In the genomic region with DNA sequence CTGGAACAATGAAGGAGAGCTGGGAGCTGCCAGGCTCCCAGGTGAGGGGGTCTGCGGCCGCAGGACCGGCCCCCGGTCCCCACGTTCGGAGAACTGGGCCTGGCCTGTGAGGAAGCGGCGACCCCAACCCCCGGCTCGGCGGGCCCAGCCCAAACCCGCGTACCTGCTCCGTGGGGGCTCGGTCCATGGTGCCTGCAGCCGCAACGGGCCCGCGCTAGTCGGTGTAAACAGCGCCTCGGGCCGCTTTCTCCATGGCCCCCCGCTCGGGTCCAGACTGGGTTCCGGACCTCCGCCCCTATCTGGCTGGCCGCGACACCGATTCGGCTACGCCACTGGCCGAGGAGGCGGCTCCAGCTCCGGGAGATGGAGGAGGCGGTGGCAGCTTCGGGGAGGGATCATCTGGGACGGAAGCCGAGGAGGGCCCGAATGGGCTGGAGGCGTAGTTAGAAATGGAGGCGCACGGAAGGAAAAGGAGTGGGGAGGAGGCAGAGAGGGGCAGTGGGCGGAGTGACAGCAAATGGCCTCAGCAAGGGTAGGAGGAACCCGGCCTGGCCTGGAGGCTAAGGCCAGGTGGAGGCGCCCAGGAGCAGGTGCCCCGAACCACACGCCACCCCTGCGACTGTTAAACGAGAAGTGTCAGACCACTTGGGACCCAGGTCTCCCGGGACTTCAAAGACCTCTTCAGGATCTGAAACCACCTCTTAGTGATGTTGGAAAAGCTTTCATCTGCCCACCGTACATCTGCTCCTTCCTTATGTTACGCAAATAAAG, we compare ENCODE assay signal across 1 cellular context.
TF ChIP-seq lines count a peak whose summit lies in the region.

TSS of gene SECISBP2L (minus strand) at position 334 of the 771 bp plus-strand sequence. CDS start at position 187, 147 bp downstream.

TF ChIP-seq in HepG2, 621 proteins besides CTCF, POLR2A, EP300 and RAD21 (continued from another document and continues in another):
- no peak; the same call in 1 of the 2 replicates for TF ChIP-seq ZBTB26 (CRISPR knock-in tag; IDR thresholded peaks at IDR 0.05; ENCODE audit: borderline replicate concordance)
- TF ChIP-seq, protein P1, sequence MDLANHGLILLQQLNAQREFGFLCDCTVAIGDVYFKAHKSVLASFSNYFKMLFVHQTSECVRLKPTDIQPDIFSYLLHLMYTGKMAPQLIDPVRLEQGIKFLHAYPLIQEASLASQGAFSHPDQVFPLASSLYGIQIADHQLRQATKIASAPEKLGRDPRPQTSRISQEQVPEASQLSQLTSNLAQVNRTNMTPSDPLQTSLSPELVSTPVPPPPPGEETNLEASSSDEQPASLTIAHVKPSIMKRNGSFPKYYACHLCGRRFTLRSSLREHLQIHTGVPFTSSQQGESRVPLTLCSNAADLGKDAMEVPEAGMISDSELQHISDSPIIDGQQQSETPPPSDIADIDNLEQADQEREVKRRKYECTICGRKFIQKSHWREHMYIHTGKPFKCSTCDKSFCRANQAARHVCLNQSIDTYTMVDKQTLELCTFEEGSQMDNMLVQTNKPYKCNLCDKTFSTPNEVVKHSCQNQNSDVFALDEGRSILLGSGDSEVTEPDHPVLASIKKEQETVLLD (CRISPR knock-in tag; IDR thresholded peaks at IDR 0.05; ENCODE audit: low read depth) = peak; percentile 76
- peak; percentile 96 for TF ChIP-seq KDM3A (CRISPR knock-in tag; IDR thresholded peaks at IDR 0.05; ENCODE audit: low read depth)
- TF ChIP-seq JUND (CRISPR knock-in tag; IDR thresholded peaks at IDR 0.05) = no peak
- peak; percentile 76 for TF ChIP-seq ZNF263 (CRISPR knock-in tag; IDR thresholded peaks at IDR 0.05)
- 0 out of 2 replicates have a peak, but pooled peaks have one; percentile 75 for TF ChIP-seq RFXANK (CRISPR knock-in tag; IDR thresholded peaks at IDR 0.05)
- TF ChIP-seq, protein P2, sequence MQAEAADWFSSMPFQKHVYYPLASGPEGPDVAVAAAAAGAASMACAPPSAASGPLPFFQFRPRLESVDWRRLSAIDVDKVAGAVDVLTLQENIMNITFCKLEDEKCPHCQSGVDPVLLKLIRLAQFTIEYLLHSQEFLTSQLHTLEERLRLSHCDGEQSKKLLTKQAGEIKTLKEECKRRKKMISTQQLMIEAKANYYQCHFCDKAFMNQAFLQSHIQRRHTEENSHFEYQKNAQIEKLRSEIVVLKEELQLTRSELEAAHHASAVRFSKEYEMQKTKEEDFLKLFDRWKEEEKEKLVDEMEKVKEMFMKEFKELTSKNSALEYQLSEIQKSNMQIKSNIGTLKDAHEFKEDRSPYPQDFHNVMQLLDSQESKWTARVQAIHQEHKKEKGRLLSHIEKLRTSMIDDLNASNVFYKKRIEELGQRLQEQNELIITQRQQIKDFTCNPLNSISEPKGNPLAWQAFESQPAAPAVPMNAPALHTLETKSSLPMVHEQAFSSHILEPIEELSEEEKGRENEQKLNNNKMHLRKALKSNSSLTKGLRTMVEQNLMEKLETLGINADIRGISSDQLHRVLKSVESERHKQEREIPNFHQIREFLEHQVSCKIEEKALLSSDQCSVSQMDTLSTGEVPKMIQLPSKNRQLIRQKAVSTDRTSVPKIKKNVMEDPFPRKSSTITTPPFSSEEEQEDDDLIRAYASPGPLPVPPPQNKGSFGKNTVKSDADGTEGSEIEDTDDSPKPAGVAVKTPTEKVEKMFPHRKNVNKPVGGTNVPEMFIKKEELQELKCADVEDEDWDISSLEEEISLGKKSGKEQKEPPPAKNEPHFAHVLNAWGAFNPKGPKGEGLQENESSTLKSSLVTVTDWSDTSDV (CRISPR knock-in tag; IDR thresholded peaks at IDR 0.05) = no peak
- peak; percentile 78; the same call in 1 of the 2 replicates for TF ChIP-seq SSRP1 (CRISPR knock-in tag; IDR thresholded peaks at IDR 0.05)
- TF ChIP-seq ZNF343 (CRISPR knock-in tag; IDR thresholded peaks at IDR 0.05) = peak; percentile 90; the same call in 1 of the 2 replicates
- peak; percentile 92 for TF ChIP-seq FOXK1 (CRISPR knock-in tag; IDR thresholded peaks at IDR 0.05; ENCODE audit: borderline replicate concordance, low read depth)
- TF ChIP-seq ZNF780A (CRISPR knock-in tag; IDR thresholded peaks at IDR 0.05) = no peak
- TF ChIP-seq IKZF1 (IDR thresholded peaks at IDR 0.05) = no peak
- TF ChIP-seq ZNF260 (CRISPR knock-in tag; IDR thresholded peaks at IDR 0.05; ENCODE audit: borderline replicate concordance, low read depth) = no peak
- peak; percentile 96 for TF ChIP-seq KDM2A (CRISPR knock-in tag; IDR thresholded peaks at IDR 0.05; ENCODE audit: borderline replicate concordance, low read depth)
- TF ChIP-seq ZFY (CRISPR knock-in tag; IDR thresholded peaks at IDR 0.05) = peak; percentile 95
- TF ChIP-seq ZNF841 (CRISPR knock-in tag; IDR thresholded peaks at IDR 0.05; ENCODE audit: borderline replicate concordance) = no peak
- no peak for TF ChIP-seq RFX1 (IDR thresholded peaks at IDR 0.05)
- peak; percentile 15; the same call in 1 of the 2 replicates for TF ChIP-seq HMG20A (CRISPR knock-in tag; IDR thresholded peaks at IDR 0.05; ENCODE audit: borderline replicate concordance)
- no peak for TF ChIP-seq XBP1 (CRISPR knock-in tag; IDR thresholded peaks at IDR 0.05)
- TF ChIP-seq, protein P3, sequence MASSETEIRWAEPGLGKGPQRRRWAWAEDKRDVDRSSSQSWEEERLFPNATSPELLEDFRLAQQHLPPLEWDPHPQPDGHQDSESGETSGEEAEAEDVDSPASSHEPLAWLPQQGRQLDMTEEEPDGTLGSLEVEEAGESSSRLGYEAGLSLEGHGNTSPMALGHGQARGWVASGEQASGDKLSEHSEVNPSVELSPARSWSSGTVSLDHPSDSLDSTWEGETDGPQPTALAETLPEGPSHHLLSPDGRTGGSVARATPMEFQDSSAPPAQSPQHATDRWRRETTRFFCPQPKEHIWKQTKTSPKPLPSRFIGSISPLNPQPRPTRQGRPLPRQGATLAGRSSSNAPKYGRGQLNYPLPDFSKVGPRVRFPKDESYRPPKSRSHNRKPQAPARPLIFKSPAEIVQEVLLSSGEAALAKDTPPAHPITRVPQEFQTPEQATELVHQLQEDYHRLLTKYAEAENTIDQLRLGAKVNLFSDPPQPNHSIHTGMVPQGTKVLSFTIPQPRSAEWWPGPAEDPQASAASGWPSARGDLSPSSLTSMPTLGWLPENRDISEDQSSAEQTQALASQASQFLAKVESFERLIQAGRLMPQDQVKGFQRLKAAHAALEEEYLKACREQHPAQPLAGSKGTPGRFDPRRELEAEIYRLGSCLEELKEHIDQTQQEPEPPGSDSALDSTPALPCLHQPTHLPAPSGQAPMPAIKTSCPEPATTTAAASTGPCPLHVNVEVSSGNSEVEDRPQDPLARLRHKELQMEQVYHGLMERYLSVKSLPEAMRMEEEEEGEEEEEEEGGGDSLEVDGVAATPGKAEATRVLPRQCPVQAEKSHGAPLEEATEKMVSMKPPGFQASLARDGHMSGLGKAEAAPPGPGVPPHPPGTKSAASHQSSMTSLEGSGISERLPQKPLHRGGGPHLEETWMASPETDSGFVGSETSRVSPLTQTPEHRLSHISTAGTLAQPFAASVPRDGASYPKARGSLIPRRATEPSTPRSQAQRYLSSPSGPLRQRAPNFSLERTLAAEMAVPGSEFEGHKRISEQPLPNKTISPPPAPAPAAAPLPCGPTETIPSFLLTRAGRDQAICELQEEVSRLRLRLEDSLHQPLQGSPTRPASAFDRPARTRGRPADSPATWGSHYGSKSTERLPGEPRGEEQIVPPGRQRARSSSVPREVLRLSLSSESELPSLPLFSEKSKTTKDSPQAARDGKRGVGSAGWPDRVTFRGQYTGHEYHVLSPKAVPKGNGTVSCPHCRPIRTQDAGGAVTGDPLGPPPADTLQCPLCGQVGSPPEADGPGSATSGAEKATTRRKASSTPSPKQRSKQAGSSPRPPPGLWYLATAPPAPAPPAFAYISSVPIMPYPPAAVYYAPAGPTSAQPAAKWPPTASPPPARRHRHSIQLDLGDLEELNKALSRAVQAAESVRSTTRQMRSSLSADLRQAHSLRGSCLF (CRISPR knock-in tag; IDR thresholded peaks at IDR 0.05; ENCODE audit: borderline replicate concordance) = no peak; the same call in 1 of the 2 replicates
- 0 out of 2 replicates have a peak, but pooled peaks have one; percentile 77 for TF ChIP-seq BRF2 (CRISPR knock-in tag; IDR thresholded peaks at IDR 0.05)
- no peak; the same call in 1 of the 2 replicates for TF ChIP-seq ZNF232 (CRISPR knock-in tag; IDR thresholded peaks at IDR 0.05; ENCODE audit: borderline replicate concordance)
- TF ChIP-seq NFE2 (CRISPR knock-in tag; IDR thresholded peaks at IDR 0.05) = no peak
- no peak for TF ChIP-seq FUBP1 (CRISPR knock-in tag; IDR thresholded peaks at IDR 0.05; ENCODE audit: borderline replicate concordance)
- 0 out of 2 replicates have a peak, but pooled peaks have one; percentile 25 for TF ChIP-seq FOSL1 (CRISPR knock-in tag; IDR thresholded peaks at IDR 0.05; ENCODE audit: borderline replicate concordance)
- TF ChIP-seq RARG (CRISPR knock-in tag; IDR thresholded peaks at IDR 0.05; ENCODE audit: low read depth) = no peak
- peak; percentile 44; the same call in 1 of the 2 replicates for TF ChIP-seq NCOR1 (IDR thresholded peaks at IDR 0.05; ENCODE audit: borderline replicate concordance, low read length)
- TF ChIP-seq, protein P4, sequence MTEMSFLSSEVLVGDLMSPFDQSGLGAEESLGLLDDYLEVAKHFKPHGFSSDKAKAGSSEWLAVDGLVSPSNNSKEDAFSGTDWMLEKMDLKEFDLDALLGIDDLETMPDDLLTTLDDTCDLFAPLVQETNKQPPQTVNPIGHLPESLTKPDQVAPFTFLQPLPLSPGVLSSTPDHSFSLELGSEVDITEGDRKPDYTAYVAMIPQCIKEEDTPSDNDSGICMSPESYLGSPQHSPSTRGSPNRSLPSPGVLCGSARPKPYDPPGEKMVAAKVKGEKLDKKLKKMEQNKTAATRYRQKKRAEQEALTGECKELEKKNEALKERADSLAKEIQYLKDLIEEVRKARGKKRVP (CRISPR knock-in tag; IDR thresholded peaks at IDR 0.05) = peak in 1 of 2 experiments; percentile 64; a peak in 1 of 4 replicates
- TF ChIP-seq DR1 (CRISPR knock-in tag; IDR thresholded peaks at IDR 0.05) = peak; percentile 86
- TF ChIP-seq, protein P5, sequence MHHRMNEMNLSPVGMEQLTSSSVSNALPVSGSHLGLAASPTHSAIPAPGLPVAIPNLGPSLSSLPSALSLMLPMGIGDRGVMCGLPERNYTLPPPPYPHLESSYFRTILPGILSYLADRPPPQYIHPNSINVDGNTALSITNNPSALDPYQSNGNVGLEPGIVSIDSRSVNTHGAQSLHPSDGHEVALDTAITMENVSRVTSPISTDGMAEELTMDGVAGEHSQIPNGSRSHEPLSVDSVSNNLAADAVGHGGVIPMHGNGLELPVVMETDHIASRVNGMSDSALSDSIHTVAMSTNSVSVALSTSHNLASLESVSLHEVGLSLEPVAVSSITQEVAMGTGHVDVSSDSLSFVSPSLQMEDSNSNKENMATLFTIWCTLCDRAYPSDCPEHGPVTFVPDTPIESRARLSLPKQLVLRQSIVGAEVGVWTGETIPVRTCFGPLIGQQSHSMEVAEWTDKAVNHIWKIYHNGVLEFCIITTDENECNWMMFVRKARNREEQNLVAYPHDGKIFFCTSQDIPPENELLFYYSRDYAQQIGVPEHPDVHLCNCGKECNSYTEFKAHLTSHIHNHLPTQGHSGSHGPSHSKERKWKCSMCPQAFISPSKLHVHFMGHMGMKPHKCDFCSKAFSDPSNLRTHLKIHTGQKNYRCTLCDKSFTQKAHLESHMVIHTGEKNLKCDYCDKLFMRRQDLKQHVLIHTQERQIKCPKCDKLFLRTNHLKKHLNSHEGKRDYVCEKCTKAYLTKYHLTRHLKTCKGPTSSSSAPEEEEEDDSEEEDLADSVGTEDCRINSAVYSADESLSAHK (CRISPR knock-in tag; IDR thresholded peaks at IDR 0.05; ENCODE audit: borderline replicate concordance) = no peak
- TF ChIP-seq GATA4 (IDR thresholded peaks at IDR 0.05; ENCODE audit: borderline replicate concordance, low read depth) = no peak; the same call in 1 of the 2 replicates
- TF ChIP-seq ZBTB44 (CRISPR knock-in tag; IDR thresholded peaks at IDR 0.05) = peak; percentile 72; the same call in 1 of the 2 replicates
